In the genomic region with DNA sequence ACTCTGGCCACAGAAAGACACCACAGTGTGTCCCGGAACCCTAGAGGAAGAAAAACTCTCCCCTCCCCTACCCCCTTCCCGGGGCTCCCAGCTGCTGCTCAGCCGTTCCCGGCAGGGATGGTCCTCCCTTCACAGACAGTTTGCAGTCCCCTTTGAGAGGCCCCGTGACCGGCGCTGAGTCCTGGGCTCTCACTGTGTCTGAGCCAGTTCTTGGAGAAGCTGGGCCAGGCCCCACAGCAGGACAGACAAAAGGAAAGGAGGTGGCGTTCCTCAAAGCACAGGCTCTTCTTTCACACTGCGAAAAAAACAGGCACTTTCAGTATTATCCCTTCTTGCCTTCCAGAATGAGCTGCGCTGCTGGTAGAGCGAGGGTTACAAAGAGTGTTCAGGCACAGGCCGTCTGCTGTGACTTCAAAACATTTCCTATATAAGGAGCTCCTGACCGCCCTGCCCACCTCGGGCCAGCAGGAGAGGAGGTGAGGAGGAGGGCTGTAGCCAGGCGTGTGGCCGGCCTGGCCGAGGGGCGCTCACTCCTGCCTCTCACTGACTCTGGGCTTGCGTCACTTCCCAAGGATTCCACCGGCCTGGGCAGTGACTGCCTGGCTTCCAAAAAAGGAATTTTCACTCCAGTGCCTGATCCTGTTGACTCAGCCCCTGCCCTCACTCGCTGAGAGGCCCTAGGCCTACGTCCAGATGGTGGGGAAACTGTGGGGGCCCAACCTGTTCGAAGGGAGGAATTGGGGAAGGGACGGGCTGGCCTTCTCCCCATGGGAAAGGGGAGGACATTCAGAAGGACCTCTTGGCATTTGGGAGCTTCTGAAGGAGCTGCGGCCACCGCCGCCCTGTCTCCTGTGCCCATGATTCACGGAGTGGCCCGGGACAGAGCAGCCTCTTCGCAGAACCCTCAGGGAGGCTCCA, we compare ENCODE assay signal across 9 cellular contexts. TPM values are rescaled to one million over a fixed set of nuclear protein-coding genes. Genes with fewer than 3 reads are reported as not detected.
A peak's percentile ranks its signal among the peaks of the same experiment; 100 is the strongest.
DNase-seq lines count a peak whose midpoint lies in the region; ATAC-seq and TF ChIP-seq lines count a peak whose summit lies in the region.
"Had no signal": no experiment of that assay in that cellular context is flagged by ENCODE, and none has a peak within 500 bp of the region (broad histone marks: within the 10 kb centered on the region; RNA-seq: fewer than 3 reads in every experiment).

No MANE protein-coding gene starts in this region.

- no peaks in the 10 kb centered on the region for H3K36me3 ChIP-seq in GM23248 (ENCODE audit: low read depth)

- peaks cover 42% of the 10 kb centered on the region for H3K4me1 Mint-ChIP-seq in brain

- peak overlapping the region; percentile 95 for H3K9ac ChIP-seq in GM23248

- DNase-seq in GM23248: peak; percentile 97
- peak; percentile 29 to 44 for DNase-seq in hippocampal formation (lab: John Stamatoyannopoulos, UW)
- peak; percentile 95 for DNase-seq in retinal pigment epithelial cell (ENCODE audit: low read depth)
- DNase-seq in DMS153 treated with DMSO at 0.1 percent for 48 hours (lab: John Stamatoyannopoulos, UW; ENCODE audit: unreplicated experiment): no peak

- peaks cover 14% of the 10 kb centered on the region for H3K27me3 Mint-ChIP-seq in brain

- H3K4me1 ChIP-seq in GM23248 (ENCODE audit: insufficient read depth): peaks cover 41% of the 10 kb centered on the region

- no peaks in the 10 kb centered on the region for H4K20me1 ChIP-seq in GM23248 (ENCODE audit: insufficient read depth)

- no peaks in the 10 kb centered on the region for H3K9me2 ChIP-seq in GM23248 (ENCODE audit: insufficient read depth)

- H3K4me3 ChIP-seq in GM23248 (peak overlapping the region; percentile 74), retinal pigment epithelial cell (ENCODE audit: low read length) (peak overlapping the region; percentile 30)

- 4% methylated on average over 30 of the region's 30 CpGs for WGBS in GM23248 (ENCODE audit: low coverage in 1 of 2, low lambda C conversion rate in 2 of 2, missing lambda C conversion rate in 2 of 2), 2 experiments

- H3F3A ChIP-seq in GM23248 (ENCODE audit: insufficient read depth): peaks cover 24% of the 10 kb centered on the region

- no peaks in the 10 kb centered on the region for H3K9me3 ChIP-seq in GM23248 (ENCODE audit: low read depth)

- peaks cover 17% of the 10 kb centered on the region for H3K79me2 ChIP-seq in GM23248 (ENCODE audit: insufficient read depth)

- peak overlapping the region; percentile 46 to 98 (median 96) for H3K27ac Mint-ChIP-seq in brain

- no peak for ATAC-seq in GM19324 (IDR thresholded peaks at IDR 0.05; ENCODE audit: low FRiP score, unreplicated experiment)
- ATAC-seq in GM18907 (IDR thresholded peaks at IDR 0.05; ENCODE audit: unreplicated experiment): no peak
- ATAC-seq in HG02571 (IDR thresholded peaks at IDR 0.05; ENCODE audit: unreplicated experiment): no peak

- H3K27me3 ChIP-seq in GM23248 (replicated peaks; ENCODE audit: insufficient read depth): no peaks in the 10 kb centered on the region

- H2AFZ ChIP-seq in GM23248: peak overlapping the region; percentile 78

- peak overlapping the region; percentile 39 to 83 (median 74) for H3K4me3 Mint-ChIP-seq in brain

- in situ Hi-C loops in GM23248 (cut with MboI): no loop called here

- H3K27ac ChIP-seq in GM23248: peak overlapping the region; percentile 99

- H3K4me2 ChIP-seq in GM23248 (ENCODE audit: unreplicated experiment): peak overlapping the region; percentile 96

- TF ChIP-seq CTCF in brain (conservative IDR thresholded peaks at IDR 0.05) (no peak), retinal pigment epithelial cell (conservative IDR thresholded peaks at IDR 0.05; ENCODE audit: low read depth, low read length) (no peak)

- no peaks in the 10 kb centered on the region for H3K36me3 Mint-ChIP-seq in brain

- no peaks in the 10 kb centered on the region for H3K9me3 Mint-ChIP-seq in brain

RNA-seq across cellular contexts. Expression of gene CIDEA, which starts 24.9 kb away (rescaled TPM):
- not detected in 2 replicates for total RNA-seq in GM23248 (2014; rRNA removed; shearing (Covaris generic))
- polyA plus RNA-seq in GM23248 (2016; fragmentation: Nextera tagmentation; extraction: Ambion mirVana) (not detected in 2 replicates), brain (ENCODE audit: insufficient read depth, low read depth, low replicate concordance) (1.5 TPM)
- total RNA-seq: T-helper 2 cell treated with Interferon-gamma antibody and Interleukin-4, amounts not matched to agents 100 ng/mL and 5 ng/mL, for 36 hours had no signal

RNA-seq across cellular contexts. Expression of gene TUBB6, which starts 29.0 kb away (rescaled TPM):
- 608 and 817 TPM in 2 replicates for total RNA-seq in GM23248 (2014; rRNA removed; shearing (Covaris generic))
- polyA plus RNA-seq in GM23248 (2016; fragmentation: Nextera tagmentation; extraction: Ambion mirVana) (456 and 464 TPM in 2 replicates), brain (ENCODE audit: insufficient read depth, low read depth, low replicate concordance) (43.5 TPM)

Comparison
In these comparisons a context has a peak if more than half of its experiments do, and no peak if none do; other contexts are left out.
1. RNA of gene TUBB6, which starts 29.0 kb away (polyA plus RNA-seq): 456 to 464 TPM in GM23248; 43.5 TPM in brain (single experiment); every median in the first group is over 10 times any median in the second.